Comparison of ENCODE assay signal across 1 cellular context in the genomic region with DNA sequence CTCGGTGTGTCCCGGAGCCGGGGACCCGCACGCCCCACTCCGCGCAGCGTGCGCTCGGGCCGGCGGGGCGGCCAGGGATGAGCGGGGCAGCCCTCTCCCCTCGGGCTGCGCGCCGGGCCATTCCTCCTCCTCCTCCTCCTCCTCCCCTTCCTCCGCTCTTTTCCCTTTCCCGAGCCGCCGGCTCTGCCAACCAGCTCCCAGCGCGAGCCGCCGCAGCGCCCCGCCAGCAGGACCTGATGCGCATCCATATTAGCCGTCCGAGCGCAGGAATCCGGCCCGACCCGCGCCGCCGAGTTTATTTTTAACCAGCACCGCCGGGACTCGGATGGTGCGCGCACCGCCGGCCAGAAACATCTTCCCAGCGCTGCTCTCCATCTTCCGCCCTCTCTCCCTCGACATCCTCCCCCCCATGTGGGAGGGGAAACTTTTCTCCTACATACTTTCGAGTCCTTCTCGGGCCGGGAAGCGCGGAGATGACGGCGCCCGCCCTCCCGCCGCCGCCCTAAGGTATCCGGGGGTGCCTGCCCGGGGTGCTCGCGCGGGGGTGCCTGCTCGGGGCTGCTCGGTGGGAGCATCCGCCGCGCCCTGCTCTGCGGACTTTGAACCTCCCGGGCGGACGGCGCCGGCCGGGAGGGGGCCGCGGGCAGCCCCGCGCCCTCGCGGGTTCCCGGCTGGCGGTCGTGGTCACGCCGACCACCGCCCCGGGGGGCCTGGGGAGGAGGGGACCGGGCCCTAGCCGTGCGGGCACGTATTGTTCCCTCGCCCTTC.
TF ChIP-seq lines count a peak whose summit lies in the region.

No MANE protein-coding gene starts in this region.

TF ChIP-seq in HepG2, 621 proteins besides CTCF, POLR2A, EP300 and RAD21 (continued from another document and continues in another):
- TF ChIP-seq, protein P1, sequence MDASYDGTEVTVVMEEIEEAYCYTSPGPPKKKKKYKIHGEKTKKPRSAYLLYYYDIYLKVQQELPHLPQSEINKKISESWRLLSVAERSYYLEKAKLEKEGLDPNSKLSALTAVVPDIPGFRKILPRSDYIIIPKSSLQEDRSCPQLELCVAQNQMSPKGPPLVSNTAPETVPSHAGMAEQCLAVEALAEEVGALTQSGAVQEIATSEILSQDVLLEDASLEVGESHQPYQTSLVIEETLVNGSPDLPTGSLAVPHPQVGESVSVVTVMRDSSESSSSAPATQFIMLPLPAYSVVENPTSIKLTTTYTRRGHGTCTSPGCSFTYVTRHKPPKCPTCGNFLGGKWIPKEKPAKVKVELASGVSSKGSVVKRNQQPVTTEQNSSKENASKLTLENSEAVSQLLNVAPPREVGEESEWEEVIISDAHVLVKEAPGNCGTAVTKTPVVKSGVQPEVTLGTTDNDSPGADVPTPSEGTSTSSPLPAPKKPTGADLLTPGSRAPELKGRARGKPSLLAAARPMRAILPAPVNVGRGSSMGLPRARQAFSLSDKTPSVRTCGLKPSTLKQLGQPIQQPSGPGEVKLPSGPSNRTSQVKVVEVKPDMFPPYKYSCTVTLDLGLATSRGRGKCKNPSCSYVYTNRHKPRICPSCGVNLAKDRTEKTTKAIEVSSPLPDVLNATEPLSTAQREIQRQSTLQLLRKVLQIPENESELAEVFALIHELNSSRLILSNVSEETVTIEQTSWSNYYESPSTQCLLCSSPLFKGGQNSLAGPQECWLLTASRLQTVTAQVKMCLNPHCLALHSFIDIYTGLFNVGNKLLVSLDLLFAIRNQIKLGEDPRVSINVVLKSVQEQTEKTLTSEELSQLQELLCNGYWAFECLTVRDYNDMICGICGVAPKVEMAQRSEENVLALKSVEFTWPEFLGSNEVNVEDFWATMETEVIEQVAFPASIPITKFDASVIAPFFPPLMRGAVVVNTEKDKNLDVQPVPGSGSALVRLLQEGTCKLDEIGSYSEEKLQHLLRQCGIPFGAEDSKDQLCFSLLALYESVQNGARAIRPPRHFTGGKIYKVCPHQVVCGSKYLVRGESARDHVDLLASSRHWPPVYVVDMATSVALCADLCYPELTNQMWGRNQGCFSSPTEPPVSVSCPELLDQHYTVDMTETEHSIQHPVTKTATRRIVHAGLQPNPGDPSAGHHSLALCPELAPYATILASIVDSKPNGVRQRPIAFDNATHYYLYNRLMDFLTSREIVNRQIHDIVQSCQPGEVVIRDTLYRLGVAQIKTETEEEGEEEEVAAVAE (CRISPR knock-in tag; IDR thresholded peaks at IDR 0.05; ENCODE audit: borderline replicate concordance) = no peak
- TF ChIP-seq ZNF773 (CRISPR knock-in tag; IDR thresholded peaks at IDR 0.05; ENCODE audit: borderline replicate concordance) = peak; percentile 29; the same call in 1 of the 2 replicates
- no peak; the same call in none of the 2 replicates for TF ChIP-seq ESRRA (CRISPR knock-in tag; IDR thresholded peaks at IDR 0.05; ENCODE audit: low read depth)
- no peak for TF ChIP-seq ZNF879 (CRISPR knock-in tag; IDR thresholded peaks at IDR 0.05)
- TF ChIP-seq MED8 (CRISPR knock-in tag; IDR thresholded peaks at IDR 0.05; ENCODE audit: insufficient replicate concordance) = no peak
- TF ChIP-seq SRY (CRISPR knock-in tag; IDR thresholded peaks at IDR 0.05) = no peak
- TF ChIP-seq KLF6 (CRISPR knock-in tag; IDR thresholded peaks at IDR 0.05) = peak; percentile 25; the same call in 1 of the 2 replicates
- TF ChIP-seq ZNF652 (CRISPR knock-in tag; IDR thresholded peaks at IDR 0.05; ENCODE audit: borderline replicate concordance, low read depth) = no peak
- peak; percentile 21; the same call in 1 of the 2 replicates for TF ChIP-seq ELF3 (CRISPR knock-in tag; IDR thresholded peaks at IDR 0.05)
- TF ChIP-seq ZBTB21 (CRISPR knock-in tag; IDR thresholded peaks at IDR 0.05) = no peak
- no peak for TF ChIP-seq ZNF12 (CRISPR knock-in tag; IDR thresholded peaks at IDR 0.05)
- no peak for TF ChIP-seq ZNF557 (CRISPR knock-in tag; IDR thresholded peaks at IDR 0.05)
- peak; percentile 77 for TF ChIP-seq HNF4G (IDR thresholded peaks at IDR 0.05; ENCODE audit: borderline replicate concordance, low read depth, low read length)
- TF ChIP-seq HNF4G (CRISPR knock-in tag; IDR thresholded peaks at IDR 0.05; ENCODE audit: borderline replicate concordance, low read depth) = peak; percentile 82; the same call in 1 of the 2 replicates
- TF ChIP-seq ZNF235 (CRISPR knock-in tag; IDR thresholded peaks at IDR 0.05; ENCODE audit: borderline replicate concordance) = no peak
- no peak for TF ChIP-seq CHCHD3 (CRISPR knock-in tag; IDR thresholded peaks at IDR 0.05)
- no peak for TF ChIP-seq ZNF451 (CRISPR knock-in tag; IDR thresholded peaks at IDR 0.05)
- no peak for TF ChIP-seq ZNF251 (CRISPR knock-in tag; IDR thresholded peaks at IDR 0.05)
- no peak for TF ChIP-seq NBN (conservative IDR thresholded peaks at IDR 0.05)
- TF ChIP-seq, protein P2, sequence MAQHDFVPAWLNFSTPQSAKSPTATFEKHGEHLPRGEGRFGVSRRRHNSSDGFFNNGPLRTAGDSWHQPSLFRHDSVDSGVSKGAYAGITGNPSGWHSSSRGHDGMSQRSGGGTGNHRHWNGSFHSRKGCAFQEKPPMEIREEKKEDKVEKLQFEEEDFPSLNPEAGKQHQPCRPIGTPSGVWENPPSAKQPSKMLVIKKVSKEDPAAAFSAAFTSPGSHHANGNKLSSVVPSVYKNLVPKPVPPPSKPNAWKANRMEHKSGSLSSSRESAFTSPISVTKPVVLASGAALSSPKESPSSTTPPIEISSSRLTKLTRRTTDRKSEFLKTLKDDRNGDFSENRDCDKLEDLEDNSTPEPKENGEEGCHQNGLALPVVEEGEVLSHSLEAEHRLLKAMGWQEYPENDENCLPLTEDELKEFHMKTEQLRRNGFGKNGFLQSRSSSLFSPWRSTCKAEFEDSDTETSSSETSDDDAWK (CRISPR knock-in tag; IDR thresholded peaks at IDR 0.05) = no peak
- TF ChIP-seq, protein P3, sequence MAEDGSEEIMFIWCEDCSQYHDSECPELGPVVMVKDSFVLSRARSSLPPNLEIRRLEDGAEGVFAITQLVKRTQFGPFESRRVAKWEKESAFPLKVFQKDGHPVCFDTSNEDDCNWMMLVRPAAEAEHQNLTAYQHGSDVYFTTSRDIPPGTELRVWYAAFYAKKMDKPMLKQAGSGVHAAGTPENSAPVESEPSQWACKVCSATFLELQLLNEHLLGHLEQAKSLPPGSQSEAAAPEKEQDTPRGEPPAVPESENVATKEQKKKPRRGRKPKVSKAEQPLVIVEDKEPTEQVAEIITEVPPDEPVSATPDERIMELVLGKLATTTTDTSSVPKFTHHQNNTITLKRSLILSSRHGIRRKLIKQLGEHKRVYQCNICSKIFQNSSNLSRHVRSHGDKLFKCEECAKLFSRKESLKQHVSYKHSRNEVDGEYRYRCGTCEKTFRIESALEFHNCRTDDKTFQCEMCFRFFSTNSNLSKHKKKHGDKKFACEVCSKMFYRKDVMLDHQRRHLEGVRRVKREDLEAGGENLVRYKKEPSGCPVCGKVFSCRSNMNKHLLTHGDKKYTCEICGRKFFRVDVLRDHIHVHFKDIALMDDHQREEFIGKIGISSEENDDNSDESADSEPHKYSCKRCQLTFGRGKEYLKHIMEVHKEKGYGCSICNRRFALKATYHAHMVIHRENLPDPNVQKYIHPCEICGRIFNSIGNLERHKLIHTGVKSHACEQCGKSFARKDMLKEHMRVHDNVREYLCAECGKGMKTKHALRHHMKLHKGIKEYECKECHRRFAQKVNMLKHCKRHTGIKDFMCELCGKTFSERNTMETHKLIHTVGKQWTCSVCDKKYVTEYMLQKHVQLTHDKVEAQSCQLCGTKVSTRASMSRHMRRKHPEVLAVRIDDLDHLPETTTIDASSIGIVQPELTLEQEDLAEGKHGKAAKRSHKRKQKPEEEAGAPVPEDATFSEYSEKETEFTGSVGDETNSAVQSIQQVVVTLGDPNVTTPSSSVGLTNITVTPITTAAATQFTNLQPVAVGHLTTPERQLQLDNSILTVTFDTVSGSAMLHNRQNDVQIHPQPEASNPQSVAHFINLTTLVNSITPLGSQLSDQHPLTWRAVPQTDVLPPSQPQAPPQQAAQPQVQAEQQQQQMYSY (CRISPR knock-in tag; IDR thresholded peaks at IDR 0.05) = peak; percentile 54; the same call in 1 of the 2 replicates
- no peak for TF ChIP-seq JUNB (CRISPR knock-in tag; IDR thresholded peaks at IDR 0.05; ENCODE audit: borderline replicate concordance)
- TF ChIP-seq, protein P4, sequence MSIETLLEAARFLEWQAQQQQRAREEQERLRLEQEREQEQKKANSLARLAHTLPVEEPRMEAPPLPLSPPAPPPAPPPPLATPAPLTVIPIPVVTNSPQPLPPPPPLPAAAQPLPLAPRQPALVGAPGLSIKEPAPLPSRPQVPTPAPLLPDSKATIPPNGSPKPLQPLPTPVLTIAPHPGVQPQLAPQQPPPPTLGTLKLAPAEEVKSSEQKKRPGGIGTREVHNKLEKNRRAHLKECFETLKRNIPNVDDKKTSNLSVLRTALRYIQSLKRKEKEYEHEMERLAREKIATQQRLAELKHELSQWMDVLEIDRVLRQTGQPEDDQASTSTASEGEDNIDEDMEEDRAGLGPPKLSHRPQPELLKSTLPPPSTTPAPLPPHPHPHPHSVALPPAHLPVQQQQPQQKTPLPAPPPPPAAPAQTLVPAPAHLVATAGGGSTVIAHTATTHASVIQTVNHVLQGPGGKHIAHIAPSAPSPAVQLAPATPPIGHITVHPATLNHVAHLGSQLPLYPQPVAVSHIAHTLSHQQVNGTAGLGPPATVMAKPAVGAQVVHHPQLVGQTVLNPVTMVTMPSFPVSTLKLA (IDR thresholded peaks at IDR 0.05) = no peak
- TF ChIP-seq, protein P5, sequence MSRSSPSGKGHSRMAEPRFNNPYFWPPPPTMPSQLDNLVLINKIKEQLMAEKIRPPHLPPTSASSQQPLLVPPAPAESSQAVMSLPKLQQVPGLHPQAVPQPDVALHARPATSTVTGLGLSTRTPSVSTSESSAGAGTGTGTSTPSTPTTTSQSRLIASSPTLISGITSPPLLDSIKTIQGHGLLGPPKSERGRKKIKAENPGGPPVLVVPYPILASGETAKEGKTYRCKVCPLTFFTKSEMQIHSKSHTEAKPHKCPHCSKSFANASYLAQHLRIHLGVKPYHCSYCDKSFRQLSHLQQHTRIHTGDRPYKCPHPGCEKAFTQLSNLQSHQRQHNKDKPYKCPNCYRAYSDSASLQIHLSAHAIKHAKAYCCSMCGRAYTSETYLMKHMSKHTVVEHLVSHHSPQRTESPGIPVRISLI (CRISPR knock-in tag; IDR thresholded peaks at IDR 0.05; ENCODE audit: borderline replicate concordance) = peak; percentile 8; the same call in 1 of the 2 replicates
- TF ChIP-seq, protein P6, sequence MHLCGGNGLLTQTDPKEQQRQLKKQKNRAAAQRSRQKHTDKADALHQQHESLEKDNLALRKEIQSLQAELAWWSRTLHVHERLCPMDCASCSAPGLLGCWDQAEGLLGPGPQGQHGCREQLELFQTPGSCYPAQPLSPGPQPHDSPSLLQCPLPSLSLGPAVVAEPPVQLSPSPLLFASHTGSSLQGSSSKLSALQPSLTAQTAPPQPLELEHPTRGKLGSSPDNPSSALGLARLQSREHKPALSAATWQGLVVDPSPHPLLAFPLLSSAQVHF (CRISPR knock-in tag; IDR thresholded peaks at IDR 0.05) = 0 out of 2 replicates have a peak, but pooled peaks have one; percentile 11
- TF ChIP-seq JARID2 (CRISPR knock-in tag; IDR thresholded peaks at IDR 0.05; ENCODE audit: insufficient replicate concordance) = no peak
- TF ChIP-seq NFE2L1 (CRISPR knock-in tag; IDR thresholded peaks at IDR 0.05; ENCODE audit: borderline replicate concordance) = no peak
- no peak for TF ChIP-seq ZNF550 (CRISPR knock-in tag; IDR thresholded peaks at IDR 0.05; ENCODE audit: borderline replicate concordance)
- TF ChIP-seq ZNF34 (CRISPR knock-in tag; IDR thresholded peaks at IDR 0.05; ENCODE audit: borderline replicate concordance) = no peak
- no peak for TF ChIP-seq SMAD1 (CRISPR knock-in tag; IDR thresholded peaks at IDR 0.05; ENCODE audit: borderline replicate concordance, low read depth)
- TF ChIP-seq TOE1 (CRISPR knock-in tag; IDR thresholded peaks at IDR 0.05) = no peak
- peak; percentile 4; the same call in 1 of the 2 replicates for TF ChIP-seq ZFY (CRISPR knock-in tag; IDR thresholded peaks at IDR 0.05)
- TF ChIP-seq, protein P7, sequence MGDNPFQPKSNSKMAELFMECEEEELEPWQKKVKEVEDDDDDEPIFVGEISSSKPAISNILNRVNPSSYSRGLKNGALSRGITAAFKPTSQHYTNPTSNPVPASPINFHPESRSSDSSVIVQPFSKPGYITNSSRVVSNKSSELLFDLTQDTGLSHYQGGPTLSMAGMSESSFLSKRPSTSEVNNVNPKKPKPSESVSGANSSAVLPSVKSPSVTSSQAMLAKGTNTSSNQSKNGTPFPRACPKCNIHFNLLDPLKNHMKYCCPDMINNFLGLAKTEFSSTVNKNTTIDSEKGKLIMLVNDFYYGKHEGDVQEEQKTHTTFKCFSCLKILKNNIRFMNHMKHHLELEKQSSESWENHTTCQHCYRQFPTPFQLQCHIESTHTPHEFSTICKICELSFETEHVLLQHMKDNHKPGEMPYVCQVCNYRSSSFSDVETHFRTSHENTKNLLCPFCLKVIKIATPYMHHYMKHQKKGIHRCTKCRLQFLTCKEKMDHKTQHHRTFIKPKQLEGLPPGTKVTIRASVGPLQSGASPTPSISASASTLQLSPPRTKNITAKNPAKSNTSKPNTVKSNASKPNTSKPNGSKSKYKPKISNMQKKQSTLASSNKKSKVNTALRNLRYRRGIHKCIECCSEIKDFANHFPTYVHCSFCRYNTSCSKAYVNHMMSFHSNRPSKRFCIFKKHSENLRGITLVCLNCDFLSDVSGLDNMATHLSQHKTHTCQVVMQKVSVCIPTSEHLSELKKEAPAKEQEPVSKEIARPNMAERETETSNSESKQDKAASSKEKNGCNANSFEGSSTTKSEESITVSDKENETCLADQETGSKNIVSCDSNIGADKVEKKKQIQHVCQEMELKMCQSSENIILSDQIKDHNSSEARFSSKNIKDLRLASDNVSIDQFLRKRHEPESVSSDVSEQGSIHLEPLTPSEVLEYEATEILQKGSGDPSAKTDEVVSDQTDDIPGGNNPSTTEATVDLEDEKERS (CRISPR knock-in tag; IDR thresholded peaks at IDR 0.05) = no peak
- no peak for TF ChIP-seq ZNF296 (CRISPR knock-in tag; conservative IDR thresholded peaks at IDR 0.05)
- no peak for TF ChIP-seq CENPT (CRISPR knock-in tag; IDR thresholded peaks at IDR 0.05; ENCODE audit: low read depth)
- peak; percentile 15; the same call in 1 of the 2 replicates for TF ChIP-seq ZNF878 (CRISPR knock-in tag; IDR thresholded peaks at IDR 0.05)
- TF ChIP-seq HDAC6 (IDR thresholded peaks at IDR 0.05; ENCODE audit: low read depth, low read length) = no peak
- TF ChIP-seq KDM1A (CRISPR knock-in tag; IDR thresholded peaks at IDR 0.05) = no peak
- no peak for TF ChIP-seq RBM22 (optimal IDR thresholded peaks at IDR 0.05; ENCODE audit: low read length)
- peak; percentile 50; the same call in 1 of the 2 replicates for TF ChIP-seq NFKB2 (CRISPR knock-in tag; IDR thresholded peaks at IDR 0.05; ENCODE audit: borderline replicate concordance)
- TF ChIP-seq SATB2 (CRISPR knock-in tag; IDR thresholded peaks at IDR 0.05) = peak; percentile 85; the same call in 1 of the 2 replicates
- TF ChIP-seq ZNF567 (CRISPR knock-in tag; IDR thresholded peaks at IDR 0.05; ENCODE audit: borderline replicate concordance) = no peak
- TF ChIP-seq ZNF850 (CRISPR knock-in tag; conservative IDR thresholded peaks at IDR 0.05) = 0 out of 2 replicates have a peak, but pooled peaks have one; percentile 48
- no peak for TF ChIP-seq ZNF484 (CRISPR knock-in tag; IDR thresholded peaks at IDR 0.05; ENCODE audit: borderline replicate concordance, low read depth)
- TF ChIP-seq EHMT2 (IDR thresholded peaks at IDR 0.05; ENCODE audit: borderline replicate concordance, low read depth, low read length) = no peak
- TF ChIP-seq PLRG1 (conservative IDR thresholded peaks at IDR 0.05) = no peak
- TF ChIP-seq, protein P8, sequence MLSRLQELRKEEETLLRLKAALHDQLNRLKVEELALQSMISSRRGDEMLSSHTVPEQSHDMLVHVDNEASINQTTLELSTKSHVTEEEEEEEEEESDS (CRISPR knock-in tag; IDR thresholded peaks at IDR 0.05; ENCODE audit: borderline replicate concordance) = 0 out of 2 replicates have a peak, but pooled peaks have one; percentile 23
- no peak; the same call in 1 of the 2 replicates for TF ChIP-seq SP4 (CRISPR knock-in tag; IDR thresholded peaks at IDR 0.05)
- TF ChIP-seq NR2F1 (CRISPR knock-in tag; IDR thresholded peaks at IDR 0.05) = no peak
